In the genomic region with DNA sequence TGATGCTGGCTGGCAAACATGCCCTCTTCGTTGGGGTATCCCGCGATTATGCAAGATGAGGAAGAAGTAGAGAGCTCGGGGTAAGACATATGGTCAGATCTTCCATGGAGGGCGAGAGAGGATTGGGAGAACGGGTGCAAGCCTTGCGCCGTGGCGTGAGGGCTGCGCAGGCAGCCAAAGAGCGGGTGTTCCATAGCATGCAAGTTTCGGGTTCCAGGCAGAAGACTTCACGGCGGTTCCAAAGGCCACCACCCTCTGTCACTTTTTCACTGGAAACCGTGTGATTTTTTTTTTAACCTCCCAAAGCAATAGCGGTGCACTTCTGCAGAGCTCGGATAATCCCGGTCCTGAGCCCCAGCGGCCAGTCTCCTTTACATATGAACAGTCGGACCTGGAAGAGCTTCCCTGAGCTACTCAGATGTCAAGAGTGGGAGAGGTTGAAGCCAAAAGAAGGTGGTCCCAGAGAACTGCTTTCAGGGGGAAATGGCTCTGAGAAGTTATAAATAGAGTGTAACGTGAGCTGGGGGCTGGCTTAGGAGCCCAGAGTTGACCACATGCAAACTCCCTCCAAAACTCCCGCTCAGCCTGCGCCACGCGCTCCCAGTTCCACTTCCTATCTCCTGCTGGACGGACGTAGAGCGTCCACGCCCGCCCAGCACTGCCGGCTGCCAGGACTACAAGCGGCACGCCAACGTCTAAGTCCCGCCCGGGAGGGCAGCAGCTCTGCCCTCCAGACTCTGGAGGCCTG, we compare ENCODE assay signal across 10 cellular contexts. TPM values are rescaled to one million over a fixed set of nuclear protein-coding genes. Genes with fewer than 3 reads are reported as not detected.
A peak's percentile ranks its signal among the peaks of the same experiment; 100 is the strongest.
DNase-seq lines count a peak whose midpoint lies in the region; ATAC-seq and TF ChIP-seq lines count a peak whose summit lies in the region.
"Had no signal": no experiment of that assay in that cellular context is flagged by ENCODE, and none has a peak within 500 bp of the region (broad histone marks: within the 10 kb centered on the region; RNA-seq: fewer than 3 reads in every experiment).

A gene (minus strand): TSS at position 475 of the 748 bp plus-strand sequence. CDS start 281 bp downstream, at position 194.

- no TSS peak for BruUV-seq in Panc1 (replicated peaks; lab: Mats Ljungman, UMichigan)

- CTCF ChIA-PET in Panc1 (lab: Charles Lee) (interaction anchor here (0.7 kb wide), 1 partner anchor 388 kb away, joined by 4 read pairs; no protein-coding TSS in a partner anchor), T-cell (lab: Charles Lee) (no interaction called here)

- H3K36me3 Mint-ChIP-seq in neural progenitor cell (no peaks in the 10 kb centered on the region), T-cell (no peaks in the 10 kb centered on the region)

- H3K9me3 ChIP-seq in Panc1 (ENCODE audit: control insufficient read depth, insufficient read depth, low read depth, low read length) (no peaks in the 10 kb centered on the region), neural progenitor cell (ENCODE audit: low read depth) (no peaks in the 10 kb centered on the region)

- no peaks in the 10 kb centered on the region for H3K9me3 Mint-ChIP-seq in neural progenitor cell
- H3K9me3 Mint-ChIP-seq in T-cell = no peaks in the 10 kb centered on the region

- no peak within 1 kb of the TSS for H3K9ac ChIP-seq in neural progenitor cell

- H3K27ac ChIP-seq in Panc1 (ENCODE audit: low read length) = no peak within 1 kb of the TSS
- no peak within 1 kb of the TSS for H3K27ac ChIP-seq in foreskin keratinocyte
- no peak within 1 kb of the TSS for H3K27ac ChIP-seq in neural progenitor cell

- H3K4me3 Mint-ChIP-seq in neural progenitor cell (peak within 1 kb of the TSS; percentile 86), T-cell (no peak within 1 kb of the TSS)

- peaks cover 24% of the 10 kb centered on the region for H4K20me1 ChIP-seq in neural progenitor cell (ENCODE audit: low read depth)

- no peaks in the 10 kb centered on the region for H3K79me2 ChIP-seq in neural progenitor cell (ENCODE audit: low read depth)

- H3K27me3 ChIP-seq in Panc1 (ENCODE audit: control insufficient read depth, insufficient read depth, low read length) (peaks cover 37% of the 10 kb centered on the region), foreskin keratinocyte (peaks cover 69% of the 10 kb centered on the region), neural progenitor cell (peaks cover 94% of the 10 kb centered on the region)

- intact Hi-C loops in Panc1 (cut with micrococcal nuclease; ENCODE audit: unreplicated experiment) = no loop called here

- DNase-seq in AG09309 (ENCODE audit: low read depth) (no peak), Panc1 (ENCODE audit: low read depth, low spot score) (no peak), foreskin keratinocyte (peak in 1 of 2 donors; percentile 25), neural progenitor cell (ENCODE audit: low spot score) (peak; percentile 69), T-cell (no peak)
- DNase-seq in stimulated activated CD4-positive, alpha-beta T cell treated with anti-CD3 and anti-CD28 coated beads, Interleukin-2, amount 100 ng/mL, for 24 hours = no peak
- DNase-seq: cortex of kidney, MM.1S had no signal

- H3K4me1 ChIP-seq in Panc1 (ENCODE audit: control insufficient read depth, insufficient read depth, low read length) (peaks cover 15% of the 10 kb centered on the region), foreskin keratinocyte (no peaks in the 10 kb centered on the region), neural progenitor cell (peaks cover 39% of the 10 kb centered on the region)

- H3K27me3 Mint-ChIP-seq in neural progenitor cell (ENCODE audit: insufficient read depth, low read depth) (peaks cover 39% of the 10 kb centered on the region), T-cell (peaks cover 29 to 39% of the 10 kb centered on the region in 2 donors)

- peak within 1 kb of the TSS; percentile 20 for H2AFZ ChIP-seq in neural progenitor cell (replicated peaks)

- TF ChIP-seq CTCF in AG09309 (IDR thresholded peaks at IDR 0.05; ENCODE audit: control insufficient read depth, insufficient read depth, low read depth, low read length, missing control alignments) (no peak), Panc1 (IDR thresholded peaks at IDR 0.05) (no peak), foreskin keratinocyte (conservative IDR thresholded peaks at IDR 0.05) (no peak), neural progenitor cell (IDR thresholded peaks at IDR 0.05) (no peak)

- POLR2A ChIA-PET in Panc1 (lab: Charles Lee) = no interaction called here
- POLR2A ChIA-PET in T-cell (lab: Charles Lee) = no interaction called here

- no peak within 1 kb of the TSS for H3K27ac Mint-ChIP-seq in neural progenitor cell
- no peak within 1 kb of the TSS for H3K27ac Mint-ChIP-seq in T-cell

- H3K4me2 ChIP-seq in neural progenitor cell = peak within 1 kb of the TSS; percentile 93

- H3K4me1 Mint-ChIP-seq in neural progenitor cell (peaks cover 40% of the 10 kb centered on the region), T-cell (peaks cover 0 to 2% (median 0%) of the 10 kb centered on the region in 3 donors)

- peaks cover 33% of the 10 kb centered on the region for H3F3A ChIP-seq in neural progenitor cell (ENCODE audit: low read depth)

- H3K4me3 ChIP-seq in AG09309 (ENCODE audit: control insufficient read depth, low read depth, low read length) (peak within 1 kb of the TSS; percentile 57), Panc1 (ENCODE audit: low read depth in 2 of 2, low read length in 2 of 2) (peak within 1 kb of the TSS; percentile 20 to 32), neural progenitor cell (peak within 1 kb of the TSS; percentile 54)

- H3K36me3 ChIP-seq in Panc1 (ENCODE audit: control insufficient read depth, insufficient read depth, low read length) = no peaks in the 10 kb centered on the region
- H3K36me3 ChIP-seq in neural progenitor cell = no peaks in the 10 kb centered on the region

- in situ Hi-C loops in Panc1 (cut with HindIII; ENCODE audit: low pct_unique_long_range_greater_than_20kb, low sequenced_read_pairs) = no loop called here

- ATAC-seq in Panc1 = peak; percentile 79
- peak; percentile 64 for ATAC-seq in foreskin keratinocyte
- no peak for ATAC-seq in HG03354 (IDR thresholded peaks at IDR 0.05; ENCODE audit: poor library complexity, severe bottlenecking, unreplicated experiment)
- no peak for ATAC-seq in HG03439 (IDR thresholded peaks at IDR 0.05; ENCODE audit: unreplicated experiment)
- no peak for ATAC-seq in T-cell (replicated peaks in 1 of 4)

RNA-seq across cellular contexts. Expression of the gene that starts here (rescaled TPM):
- total RNA-seq in Panc1 (2021; ENCODE audit: unreplicated experiment) (not detected), foreskin keratinocyte (not detected in 2 replicates), neural progenitor cell (ENCODE audit: low replicate concordance) (0.25 TPM in 1 of 2 replicates, not detected in the other), T-cell (under 1 TPM in 1 of 5 donors, not detected in 4; 0.12 TPM)
- not detected for polyA plus RNA-seq in Panc1 (2012; ENCODE audit: insufficient read length)
- polyA plus RNA-seq in foreskin keratinocyte = not detected in 2 replicates

Comparison
In these comparisons a context has a peak if more than half of its experiments do, and no peak if none do; other contexts are left out.
1. Peak in ATAC-seq and H3K4me3 ChIP-seq in Panc1; RNA of the gene not detected or under 1 TPM.
2. Peak in ATAC-seq in foreskin keratinocyte; RNA of the gene not detected or under 1 TPM.
3. Peak in DNase-seq, H3K4me3 ChIP-seq and H3K4me2 ChIP-seq in neural progenitor cell; RNA of the gene not detected or under 1 TPM.